8 cellular contexts compared by ENCODE assay signal in genomic region chr14:52272375-52272774, GRCh38. TPM values are rescaled to one million over a fixed set of nuclear protein-coding genes. Genes with fewer than 3 reads are reported as not detected.
DNase-seq lines count a peak whose midpoint lies in the region; ATAC-seq and TF ChIP-seq lines count a peak whose summit lies in the region.

No MANE protein-coding gene starts in this region.

- no peaks in the 10 kb centered on the region for H3K9me3 ChIP-seq in CD4-positive, alpha-beta memory T cell (ENCODE audit: control insufficient read depth in 1 of 2, low read length in 2 of 2)
- H3K9me3 ChIP-seq in tibial artery = no peaks in the 10 kb centered on the region

- H3K27me3 ChIP-seq in CD4-positive, alpha-beta memory T cell (ENCODE audit: insufficient read depth, low read length) = peaks cover 12% of the 10 kb centered on the region
- peaks cover 0 to 10% of the 10 kb centered on the region in 2 donors for H3K27me3 ChIP-seq in tibial artery

- DNase-seq in CD4-positive, alpha-beta memory T cell = peak in 4 of 5 donors; percentile 43 to 49 (median 46)
- DNase-seq in HCEC 1CT (peak; percentile 56), SW480 (ENCODE audit: low spot score) (peak; percentile 2), iPS-NIHi7 (ENCODE audit: extremely low spot score) (peak; percentile 59), G401 (ENCODE audit: low spot score) (no peak), tibial artery (no peak)

- no peak overlapping the region for H3K4me3 ChIP-seq in CD4-positive, alpha-beta memory T cell (ENCODE audit: low read length in 2 of 2)
- no peak overlapping the region for H3K4me3 ChIP-seq in tibial artery

- CTCF ChIA-PET in CD4-positive, alpha-beta memory T cell (lab: Charles Lee; ENCODE audit: partially characterized antibody) = interaction anchor here (0.7 to 4.3 kb wide), 7 partner anchors 14 to 987 kb away, joined by 3 to 37 read pairs (median 5); no protein-coding TSS in a partner anchor

- peaks cover 9 to 17% of the 10 kb centered on the region in 2 donors for H3K36me3 Mint-ChIP-seq in CD4-positive, alpha-beta memory T cell

- in situ Hi-C loops in G401 (cut with HindIII; ENCODE audit: low sequenced_read_pairs) = no loop called here

- POLR2A ChIA-PET in CD4-positive, alpha-beta memory T cell (lab: Charles Lee; ENCODE audit: partially characterized antibody) = interaction anchor here (1.1 kb wide), 1 partner anchor 96 kb away, joined by 3 read pairs; no protein-coding TSS in a partner anchor

- no peak overlapping the region for H3K27ac ChIP-seq in CD4-positive, alpha-beta memory T cell (ENCODE audit: low read depth, low read length)
- no peak overlapping the region for H3K27ac ChIP-seq in tibial artery

- no peaks in the 10 kb centered on the region for H3K36me3 ChIP-seq in CD4-positive, alpha-beta memory T cell (ENCODE audit: insufficient read depth, low read length)
- no peaks in the 10 kb centered on the region for H3K36me3 ChIP-seq in tibial artery

- no peak for TF ChIP-seq CTCF in tibial artery (IDR thresholded peaks at IDR 0.05)

- H3K4me1 ChIP-seq in CD4-positive, alpha-beta memory T cell (ENCODE audit: insufficient read depth, low read length) = peaks cover 23% of the 10 kb centered on the region
- peaks cover 0 to 16% (median 15%) of the 10 kb centered on the region in 4 donors for H3K4me1 ChIP-seq in tibial artery

- H3K27ac Mint-ChIP-seq in CD4-positive, alpha-beta memory T cell = peak overlapping the region in 3 of 7 donors; percentile 36 to 74 (median 70)

- H3K4me1 Mint-ChIP-seq in CD4-positive, alpha-beta memory T cell = peaks cover 14 to 38% (median 26%) of the 10 kb centered on the region in 4 donors

- intact Hi-C loops in CD4-positive, alpha-beta memory T cell (cut with micrococcal nuclease) = loop anchor here (1.0 to 10.0 kb wide), 2 partner anchors 128 to 276 kb away; no protein-coding TSS in a partner anchor
- intact Hi-C loops in tibial artery (cut with DNase I; ENCODE audit: low total_unique reads) = no loop called here

- H3K27me3 Mint-ChIP-seq in CD4-positive, alpha-beta memory T cell = peaks cover 12 to 16% of the 10 kb centered on the region in 2 donors

- no peaks in the 10 kb centered on the region for H3K9me3 Mint-ChIP-seq in CD4-positive, alpha-beta memory T cell

- ATAC-seq in HG03039 (IDR thresholded peaks at IDR 0.05; ENCODE audit: unreplicated experiment) (no peak), GM21515 (IDR thresholded peaks at IDR 0.05; ENCODE audit: unreplicated experiment) (no peak)

- peak overlapping the region in 5 of 8 donors; percentile 16 to 73 (median 33) for H3K4me3 Mint-ChIP-seq in CD4-positive, alpha-beta memory T cell

RNA-seq across cellular contexts. Expression of gene PTGDR, which starts 4.9 kb away (rescaled TPM):
- total RNA-seq in CD4-positive, alpha-beta memory T cell = 1 to 10 TPM; 1.9 to 2.1 TPM
- polyA plus RNA-seq in CD4-positive, alpha-beta memory T cell = 1 to 10 TPM; 6.7 to 7.2 TPM
- not detected in 2 replicates for total RNA-seq in G401 (2014; rRNA removed; shearing (Covaris generic))

RNA-seq across cellular contexts. Expression of gene PTGER2, which starts 41.7 kb away (rescaled TPM):
- total RNA-seq in CD4-positive, alpha-beta memory T cell = 10 to 100 TPM; 29.4 to 30.2 TPM
- polyA plus RNA-seq in CD4-positive, alpha-beta memory T cell = 100 to 1,000 TPM; 241 to 259 TPM
- total RNA-seq in G401 (2014; rRNA removed; shearing (Covaris generic)) = 0.10 and 0.43 TPM in 2 replicates

Comparison
In these comparisons a context has a peak if more than half of its experiments do, and no peak if none do; other contexts are left out.
1. DNase-seq: peak in CD4-positive, alpha-beta memory T cell (4 of 5), HCEC 1CT (single experiment), SW480 (single experiment) and iPS-NIHi7 (single experiment); none in G401 (single experiment) and tibial artery (0 of 2).
2. RNA of gene PTGER2, which starts 41.7 kb away (total RNA-seq): 29.4 to 30.2 TPM in CD4-positive, alpha-beta memory T cell; 0.10 to 0.43 TPM in G401; every median in the first group is over 10 times any median in the second.